ENCODE assay signal across 27 cellular contexts in genomic region chr5:121867403-121867802, GRCh38. TPM values are rescaled to one million over a fixed set of nuclear protein-coding genes. Genes with fewer than 3 reads are reported as not detected.
"Had no signal": no experiment of that assay in that cellular context is flagged by ENCODE, and none has a peak within 500 bp of the region (broad histone marks: within the 10 kb centered on the region; RNA-seq: fewer than 3 reads in every experiment).

No MANE protein-coding gene starts in this region.

- H3K27ac ChIP-seq: colonic mucosa, esophagus muscularis mucosa, heart right ventricle, psoas muscle, sigmoid colon, thoracic aorta, tibial nerve, upper lobe of right lung, uterus had no signal

- H3K9me3 ChIP-seq: colonic mucosa, esophagus muscularis mucosa, heart right ventricle, psoas muscle, sigmoid colon, thoracic aorta, tibial nerve, upper lobe of right lung, uterus had no signal

- ATAC-seq: heart right ventricle; left lobe of liver; naive thymus-derived CD4-positive, alpha-beta T cell; psoas muscle; right cardiac atrium; stimulated activated naive B cell treated with anti-CD40 and anti-IgM and Interleukin-4, amounts not matched to agents 10 μg/mL and 1 μg/mL and 100 μg/mL, for 72 hours; upper lobe of right lung had no signal

- H3K27me3 ChIP-seq: colonic mucosa, esophagus muscularis mucosa, heart right ventricle, sigmoid colon, tibial nerve, upper lobe of right lung, uterus had no signal

- H3K4me1 ChIP-seq: colonic mucosa, esophagus muscularis mucosa, psoas muscle, sigmoid colon, tibial nerve, upper lobe of right lung, uterus had no signal

- H3K36me3 ChIP-seq: colonic mucosa, esophagus muscularis mucosa, heart right ventricle, sigmoid colon, thoracic aorta, tibial nerve, upper lobe of right lung, uterus had no signal

- H3K4me3 ChIP-seq: colonic mucosa, esophagus muscularis mucosa, heart right ventricle, lung, psoas muscle, sigmoid colon, thoracic aorta, tibial nerve, upper lobe of right lung, uterus had no signal

- DNase-seq: colonic mucosa; effector CD8-positive, alpha-beta T cell; endodermal cell; foreskin melanocyte; glutamatergic neuron; heart right ventricle; hippocampal formation; immature natural killer cell; kidney; midbrain; naive thymus-derived CD4-positive, alpha-beta T cell; nucleus accumbens; posterior cingulate gyrus; psoas muscle; right cardiac atrium; sigmoid colon; stimulated activated CD4-positive, alpha-beta T cell treated with anti-CD3 and anti-CD28 coated beads, Interleukin-15, amount 100 ng/mL, for 24 hours; stimulated activated CD4-positive, alpha-beta T cell treated with anti-CD3 and anti-CD28 coated beads, Interleukin-2, amount 100 ng/mL, for 48 hours; stimulated activated naive B cell treated with anti-CD40 and anti-IgM and Interleukin-4, amounts not matched to agents 10 μg/mL and 1 μg/mL and 100 μg/mL, for 72 hours; upper lobe of right lung; uterus had no signal

RNA-seq across cellular contexts. Expression of gene FTMT, which starts 15.7 kb away (rescaled TPM):
- polyA plus RNA-seq: heart right ventricle; immature natural killer cell; liver; lung; naive thymus-derived CD4-positive, alpha-beta T cell; psoas muscle; right cardiac atrium; sigmoid colon had no signal
